ENCODE assay signal across 10 cellular contexts in genomic region chr10:71378341-71379117, GRCh38. TPM values are rescaled to one million over a fixed set of nuclear protein-coding genes. Genes with fewer than 3 reads are reported as not detected.
DNase-seq lines count a peak whose midpoint lies in the region; ATAC-seq and TF ChIP-seq lines count a peak whose summit lies in the region.
"Had no signal": no experiment of that assay in that cellular context is flagged by ENCODE, and none has a peak within 500 bp of the region (broad histone marks: within the 10 kb centered on the region; RNA-seq: fewer than 3 reads in every experiment).

No MANE protein-coding gene starts in this region.

- H3K4me2 ChIP-seq in HCT116 (ENCODE audit: low read length), result no peak overlapping the region

- DNase-seq in HCT116 (ENCODE audit: low read depth, low spot score) (no peak), Peyer's patch (no peak), esophagus squamous epithelium (lab: John Stamatoyannopoulos, UW) (no peak), tibial nerve (ENCODE audit: low spot score in 2 of 2) (no peak), KG1 (lab: John Stamatoyannopoulos, UW) (no peak), psoas muscle (no peak)
- DNase-seq in activated CD4-positive, alpha-beta T cell treated with anti-CD3 and anti-CD28 coated beads for 4 hours, result no peak
- DNase-seq: activated CD4-positive, CD25-positive, alpha-beta regulatory T cell treated with anti-CD3 and anti-CD28 coated beads, Interleukin-2, amount 50 U/mL, for 72 hours; DND-41; NCI-H2081 treated with DMSO at 0.1 percent for 48 hours had no signal

- CTCF ChIA-PET in HCT116 (lab: Charles Lee), result interaction anchor here (1.2 to 3.2 kb wide), 2 partner anchors 59 to 433 kb away, joined by 3 to 22 read pairs; partner anchors contain the start of gene SLC29A3

- no peaks in the 10 kb centered on the region for H3K27me3 ChIP-seq in HCT116 (ENCODE audit: insufficient read depth, low read length)
- no peaks in the 10 kb centered on the region for H3K27me3 ChIP-seq in Peyer's patch
- no peaks in the 10 kb centered on the region for H3K27me3 ChIP-seq in esophagus squamous epithelium
- no peaks in the 10 kb centered on the region for H3K27me3 ChIP-seq in tibial nerve
- no peaks in the 10 kb centered on the region for H3K27me3 ChIP-seq in psoas muscle (ENCODE audit: insufficient read depth in 3 of 3, low read length in 2 of 3)

- no peaks in the 10 kb centered on the region for H3K9me2 ChIP-seq in HCT116 (ENCODE audit: insufficient read depth)

- TF ChIP-seq POLR2A in HCT116 (IDR thresholded peaks at IDR 0.05; ENCODE audit: borderline replicate concordance, extremely low read depth, insufficient read depth, insufficient read length) (no peak), Peyer's patch (IDR thresholded peaks at IDR 0.05) (no peak), esophagus squamous epithelium (IDR thresholded peaks at IDR 0.05) (no peak), tibial nerve (IDR thresholded peaks at IDR 0.05) (no peak)

- BruUV-seq in HCT116 (replicated peaks; lab: Mats Ljungman, UMichigan), result no TSS peak

- intact Hi-C loops in HCT116 (cut with micrococcal nuclease) (no loop called here), esophagus squamous epithelium (cut with DNase I) (no loop called here), psoas muscle (cut with DNase I) (no loop called here)

- WGBS in esophagus squamous epithelium, 2 donors, result 57% methylated on average over 6 of the region's 6 CpGs
- 59 to 71% methylated on average over 6 of the region's 6 CpGs for WGBS in tibial nerve, 2 donors
- WGBS in psoas muscle, 3 donors, result 66 to 75% (median 70%) methylated on average over 6 of the region's 6 CpGs

- H3K27ac ChIP-seq in HCT116 (ENCODE audit: low read depth, low read length), result no peak overlapping the region
- H3K27ac ChIP-seq in Peyer's patch, result peak overlapping the region in 3 of 4 donors; percentile 2 to 39 (median 32)
- H3K27ac ChIP-seq in esophagus squamous epithelium, result peak overlapping the region; percentile 60 to 91 (median 86)
- H3K27ac ChIP-seq in tibial nerve, result peak overlapping the region in 3 of 4 donors; percentile 18 to 93 (median 89)
- H3K27ac ChIP-seq in psoas muscle, result no peak overlapping the region

- TF ChIP-seq CTCF in HCT116 (IDR thresholded peaks at IDR 0.05 in 2 of 3, conservative IDR thresholded peaks at IDR 0.05 in 1 of 3; ENCODE audit: borderline replicate concordance in 1 of 3, insufficient read depth in 1 of 3, low read depth in 2 of 3, low read length in 2 of 3) (0 out of 6 replicates have a peak, but pooled peaks of 1 of the 3 experiments have one; percentile 4), Peyer's patch (IDR thresholded peaks at IDR 0.05) (no peak), esophagus squamous epithelium (IDR thresholded peaks at IDR 0.05) (no peak), tibial nerve (IDR thresholded peaks at IDR 0.05) (no peak), psoas muscle (IDR thresholded peaks at IDR 0.05) (no peak)

- peak; percentile 19; the same call in 1 of the 2 replicates for TF ChIP-seq RAD21 in HCT116 (IDR thresholded peaks at IDR 0.05; ENCODE audit: low read depth)

- no peak overlapping the region for H2AFZ ChIP-seq in HCT116 (ENCODE audit: low read depth, low read length, poor library complexity, severe bottlenecking)

- H4K20me1 ChIP-seq in HCT116 (ENCODE audit: insufficient read depth), result no peaks in the 10 kb centered on the region

- POLR2A ChIA-PET in HCT116 (lab: Charles Lee), result no interaction called here

- H3K4me3 ChIP-seq in HCT116 (replicated peaks in 1 of 2; ENCODE audit: low read depth in 1 of 2, low read length in 2 of 2) (no peak overlapping the region), Peyer's patch (no peak overlapping the region), esophagus squamous epithelium (no peak overlapping the region), tibial nerve (no peak overlapping the region), psoas muscle (no peak overlapping the region)

- H3K36me3 ChIP-seq in HCT116 (ENCODE audit: control insufficient read depth in 1 of 2, insufficient read depth in 2 of 2, low read length in 2 of 2), result no peaks in the 10 kb centered on the region
- no peaks in the 10 kb centered on the region for H3K36me3 ChIP-seq in Peyer's patch
- H3K36me3 ChIP-seq in esophagus squamous epithelium, result no peaks in the 10 kb centered on the region
- no peaks in the 10 kb centered on the region for H3K36me3 ChIP-seq in tibial nerve
- H3K36me3 ChIP-seq in psoas muscle (ENCODE audit: insufficient read depth in 1 of 2, low read depth in 1 of 2), result no peaks in the 10 kb centered on the region

- no peaks in the 10 kb centered on the region for H3K79me2 ChIP-seq in HCT116 (ENCODE audit: insufficient read depth, low read length)

- H3K9me3 ChIP-seq in HCT116 (ENCODE audit: control insufficient read depth in 1 of 2, insufficient read depth in 1 of 2, low read depth in 1 of 2, low read length in 2 of 2), result no peaks in the 10 kb centered on the region
- no peaks in the 10 kb centered on the region for H3K9me3 ChIP-seq in Peyer's patch
- H3K9me3 ChIP-seq in esophagus squamous epithelium, result no peaks in the 10 kb centered on the region
- no peaks in the 10 kb centered on the region for H3K9me3 ChIP-seq in tibial nerve
- no peaks in the 10 kb centered on the region for H3K9me3 ChIP-seq in psoas muscle

- no peak for ATAC-seq in HCT116
- ATAC-seq in psoas muscle, result no peak

- no peak for TF ChIP-seq EP300 in tibial nerve (IDR thresholded peaks at IDR 0.05)

- peaks cover 8 to 12% of the 10 kb centered on the region in 2 experiments; a peak in 3 of 4 replicates for H3K4me1 ChIP-seq in HCT116 (ENCODE audit: control insufficient read depth in 1 of 2, insufficient read depth in 2 of 2, low read length in 2 of 2)
- H3K4me1 ChIP-seq in Peyer's patch, result peaks cover 0 to 16% (median 10%) of the 10 kb centered on the region in 4 donors
- H3K4me1 ChIP-seq in esophagus squamous epithelium, result peaks cover 7 to 24% (median 10%) of the 10 kb centered on the region in 3 donors
- peaks cover 0 to 22% (median 4%) of the 10 kb centered on the region in 4 donors for H3K4me1 ChIP-seq in tibial nerve
- peaks cover 6% of the 10 kb centered on the region for H3K4me1 ChIP-seq in psoas muscle

- H3K9ac ChIP-seq in HCT116 (ENCODE audit: low read length), result no peak overlapping the region

- RAD21 ChIA-PET in HCT116 (lab: Charles Lee; ENCODE audit: low non-redundant PET in 1 of 2, low total read pairs in 2 of 2, uncharacterized antibody in 2 of 2, unreplicated experiment in 2 of 2), result no interaction called here

TF ChIP-seq in HCT116, 20 proteins besides CTCF, POLR2A, EP300 and RAD21 (continues in another document):
- TF ChIP-seq CEBPB (IDR thresholded peaks at IDR 0.05; ENCODE audit: low read depth) (no peak), REST (IDR thresholded peaks at IDR 0.05; ENCODE audit: low read depth) (no peak), ELF1 (IDR thresholded peaks at IDR 0.05; ENCODE audit: borderline replicate concordance, low read depth) (no peak), FOSL1 (IDR thresholded peaks at IDR 0.05; ENCODE audit: low read depth) (no peak), POLR2AphosphoS5 (IDR thresholded peaks at IDR 0.05; ENCODE audit: low read depth, low read length) (no peak), YY1 (IDR thresholded peaks at IDR 0.05; ENCODE audit: extremely low read depth, insufficient replicate concordance, low read depth, low read length) (no peak), ZNF274 (IDR thresholded peaks at IDR 0.05; ENCODE audit: low read depth, low read length) (no peak), MAX (IDR thresholded peaks at IDR 0.05) (no peak), SRF (IDR thresholded peaks at IDR 0.05; ENCODE audit: low read depth) (no peak), CBX3 (IDR thresholded peaks at IDR 0.05; ENCODE audit: low read depth) (no peak), TCF7L2 (IDR thresholded peaks at IDR 0.05; ENCODE audit: borderline replicate concordance, extremely low read depth, insufficient read depth, insufficient read length) (no peak)

RNA-seq across cellular contexts. Expression of gene CDH23, which starts 18.2 kb away (rescaled TPM):
- total RNA-seq in HCT116 (2021; ENCODE audit: unreplicated experiment) (not detected), Peyer's patch (1 to 10 TPM; 3.2 to 9.9 (median 5.4) TPM), esophagus squamous epithelium (1 to 10 TPM in 2 of 4 donors, under 1 TPM in 2; 0.57 to 5.9 (median 1.0) TPM), tibial nerve (10 to 100 TPM; 13.8 to 20.1 (median 17.3) TPM), psoas muscle (1 to 10 TPM; 1.9 to 3.8 (median 2.6) TPM)
- 0.04 and 0.16 TPM in 2 replicates for polyA plus RNA-seq in HCT116 (2012)
- polyA plus RNA-seq in psoas muscle, result 1 to 10 TPM in 2 of 3 donors, under 1 TPM in 1; 1.00 to 1.2 (median 1.0) TPM

RNA-seq across cellular contexts. Expression of gene SLC29A3, which starts 59.5 kb away (rescaled TPM):
- total RNA-seq in HCT116 (2021; ENCODE audit: unreplicated experiment), result 5.9 TPM
- polyA plus RNA-seq in HCT116 (2012), result 5.5 and 6.5 TPM in 2 replicates
- total RNA-seq in Peyer's patch, result 1 to 10 TPM in 3 of 4 donors, not detected in 1; 1.9 to 4.4 (median 2.8) TPM
- 1 to 10 TPM in 3 of 4 donors, under 1 TPM in 1; 0.87 to 3.1 (median 2.3) TPM for total RNA-seq in esophagus squamous epithelium
- total RNA-seq in tibial nerve, result 10 to 100 TPM in 1 of 4 donors, 1 to 10 TPM in 3; 6.5 to 10.1 (median 7.4) TPM
- total RNA-seq in psoas muscle, result 1 to 10 TPM in 3 of 4 donors, under 1 TPM in 1; 0.64 to 2.2 (median 1.3) TPM
- under 1 TPM; 0.75 to 0.81 (median 0.80) TPM for polyA plus RNA-seq in psoas muscle

Comparison
In these comparisons a context has a peak if more than half of its experiments do, and no peak if none do; other contexts are left out.
1. H3K27ac ChIP-seq: peak in Peyer's patch (3 of 4), esophagus squamous epithelium (4 of 4) and tibial nerve (3 of 4); none in HCT116 (single experiment) and psoas muscle (single experiment).